8 cellular contexts compared by ENCODE assay signal in genomic region chr4:39528056-39528465, GRCh38.
DNase-seq lines count a peak whose midpoint lies in the region; ATAC-seq and TF ChIP-seq lines count a peak whose summit lies in the region.

No MANE protein-coding gene starts in this region.

- TF ChIP-seq CTCF in RWPE2 (IDR thresholded peaks at IDR 0.05; ENCODE audit: poor library complexity, severe bottlenecking): peak; percentile 10

- H3K27ac ChIP-seq in RWPE2 (ENCODE audit: poor library complexity, severe bottlenecking): peak overlapping the region; percentile 79
- peak overlapping the region; percentile 93 for H3K27ac ChIP-seq in muscle layer of duodenum (ENCODE audit: low read length)

- H3K4me1 ChIP-seq in RWPE2 (ENCODE audit: insufficient read depth, poor library complexity, severe bottlenecking): peaks cover 4% of the 10 kb centered on the region
- H3K4me1 ChIP-seq in endocrine pancreas (ENCODE audit: control insufficient read depth, insufficient read depth, low read length): peaks cover 10% of the 10 kb centered on the region
- peaks cover 0 to 6% of the 10 kb centered on the region in 2 donors for H3K4me1 ChIP-seq in muscle layer of duodenum (ENCODE audit: control insufficient read depth in 1 of 2, insufficient read depth in 2 of 2, low read length in 2 of 2)

- H3K9ac ChIP-seq in endocrine pancreas (ENCODE audit: control insufficient read depth, insufficient read depth, low read length): peak overlapping the region; percentile 80

- peaks cover 7% of the 10 kb centered on the region for H3K9me3 ChIP-seq in RWPE2 (ENCODE audit: severe bottlenecking)
- no peaks in the 10 kb centered on the region for H3K9me3 ChIP-seq in endocrine pancreas (ENCODE audit: control insufficient read depth, low read length)
- H3K9me3 ChIP-seq in muscle layer of duodenum (ENCODE audit: control insufficient read depth in 1 of 2, low read length in 2 of 2): no peaks in the 10 kb centered on the region

- peaks cover 42% of the 10 kb centered on the region for H3K36me3 ChIP-seq in RWPE2 (ENCODE audit: low read depth)
- peaks cover 2% of the 10 kb centered on the region for H3K36me3 ChIP-seq in endocrine pancreas (ENCODE audit: control insufficient read depth, insufficient read depth, low read length)
- H3K36me3 ChIP-seq in muscle layer of duodenum (ENCODE audit: control insufficient read depth in 1 of 2, insufficient read depth in 2 of 2, low read length in 2 of 2): peaks cover 3 to 4% of the 10 kb centered on the region in 2 donors

- H3K4me3 ChIP-seq in RWPE2 (ENCODE audit: severe bottlenecking) (peak overlapping the region; percentile 48), endocrine pancreas (ENCODE audit: control insufficient read depth, insufficient read depth, low read length) (peak overlapping the region; percentile 94), muscle layer of duodenum (ENCODE audit: low read depth in 1 of 2, low read length in 2 of 2) (peak overlapping the region; percentile 88 to 98)

- ATAC-seq in GM21515 (IDR thresholded peaks at IDR 0.05; ENCODE audit: unreplicated experiment) (peak; percentile 1), RWPE2 (ENCODE audit: low read depth) (peak; percentile 43), HG03045 (IDR thresholded peaks at IDR 0.05; ENCODE audit: unreplicated experiment) (no peak), HG02970 (IDR thresholded peaks at IDR 0.05; ENCODE audit: low FRiP score, unreplicated experiment) (no peak), HG03139 (IDR thresholded peaks at IDR 0.05; ENCODE audit: unreplicated experiment) (no peak), GM18511 (IDR thresholded peaks at IDR 0.05; ENCODE audit: unreplicated experiment) (no peak)

- H3K27me3 ChIP-seq in RWPE2 (ENCODE audit: insufficient read depth, poor library complexity, severe bottlenecking) (no peaks in the 10 kb centered on the region), endocrine pancreas (ENCODE audit: control insufficient read depth, insufficient read depth, low read length) (no peaks in the 10 kb centered on the region), muscle layer of duodenum (ENCODE audit: low read depth, low read length) (no peaks in the 10 kb centered on the region)

- DNase-seq in RWPE2 (ENCODE audit: low spot score): no peak

Comparison
In these comparisons a context has a peak if more than half of its experiments do, and no peak if none do; other contexts are left out.
1. ATAC-seq: peak in GM21515 (single experiment) and RWPE2 (single experiment); none in HG03045 (single experiment), HG02970 (single experiment), HG03139 (single experiment) and GM18511 (single experiment).
2. Peak in every context shown above with its lines, with median percentiles within 50 percentile points of each other: H3K4me3 ChIP-seq.